In genomic region chr6:161225677-161226004, GRCh38 we compare ENCODE assay signal across 18 cellular contexts. TPM values are rescaled to one million over a fixed set of nuclear protein-coding genes. Genes with fewer than 3 reads are reported as not detected.
DNase-seq lines count a peak whose midpoint lies in the region; ATAC-seq and TF ChIP-seq lines count a peak whose summit lies in the region.
"Had no signal": no experiment of that assay in that cellular context is flagged by ENCODE, and none has a peak within 500 bp of the region (broad histone marks: within the 10 kb centered on the region; RNA-seq: fewer than 3 reads in every experiment).

No MANE protein-coding gene starts in this region.

- intact Hi-C loops in dendritic cell treated with granulocyte-macrophage colony-stimulating factor and Interleukin-4, amounts not matched to agents 40 ng/mL and 50 ng/mL, for 4 days (cut with micrococcal nuclease), result loop anchor here (5.0 kb wide), 3 partner anchors 47 to 142 kb away; partner anchors contain the start of gene AGPAT4

- peak overlapping the region; percentile 94 for H3K27ac Mint-ChIP-seq in T-helper 1 cell treated with Interleukin-12 subunit alpha and Interleukin-12 subunit beta and Interleukin-4 antibody, amounts not matched to agents 30 μg/mL and 1 μg/mL, for 36 hours
- peak overlapping the region; percentile 53 to 91 for H3K27ac Mint-ChIP-seq in T-cell
- H3K27ac Mint-ChIP-seq in dendritic cell treated with granulocyte-macrophage colony-stimulating factor and Interleukin-4, amounts not matched to agents 40 ng/mL and 50 ng/mL, for 4 days, result peak overlapping the region; percentile 91

- no peak for ATAC-seq in T-cell (replicated peaks in 1 of 4)

- no peak for TF ChIP-seq CTCF in retinal pigment epithelial cell (conservative IDR thresholded peaks at IDR 0.05; ENCODE audit: low read depth, low read length)
- no peak for TF ChIP-seq CTCF in foreskin fibroblast (IDR thresholded peaks at IDR 0.05; ENCODE audit: low read depth, low read length)

- POLR2A ChIA-PET in T-cell (lab: Charles Lee), result interaction anchor here in 1 of 2 donors (0.6 kb wide), 1 partner anchor 48 kb away, joined by 3 read pairs; the partner anchor contains the start of gene AGPAT4

- peak overlapping the region; percentile 66 for H3K4me3 Mint-ChIP-seq in T-helper 1 cell treated with Interleukin-12 subunit alpha and Interleukin-12 subunit beta and Interleukin-4 antibody, amounts not matched to agents 30 μg/mL and 1 μg/mL, for 36 hours
- H3K4me3 Mint-ChIP-seq in T-cell, result peak overlapping the region in 1 of 3 donors; percentile 55
- no peak overlapping the region for H3K4me3 Mint-ChIP-seq in dendritic cell treated with granulocyte-macrophage colony-stimulating factor and Interleukin-4, amounts not matched to agents 40 ng/mL and 50 ng/mL, for 4 days

- CTCF ChIA-PET in T-cell (lab: Charles Lee), result interaction anchor here in 1 of 2 donors (1.4 kb wide), 1 partner anchor 18 kb away, joined by 5 read pairs; no protein-coding TSS in a partner anchor

- no peak overlapping the region for H3K4me3 ChIP-seq in retinal pigment epithelial cell (ENCODE audit: low read length)
- no peak overlapping the region for H3K4me3 ChIP-seq in foreskin fibroblast (ENCODE audit: low read depth in 1 of 2, low read length in 2 of 2)
- H3K4me3 ChIP-seq: lower lobe of right lung, pancreas, upper lobe of left lung had no signal

- peaks cover 63% of the 10 kb centered on the region for H3K4me1 Mint-ChIP-seq in T-helper 1 cell treated with Interleukin-12 subunit alpha and Interleukin-12 subunit beta and Interleukin-4 antibody, amounts not matched to agents 30 μg/mL and 1 μg/mL, for 36 hours (ENCODE audit: low read depth)
- peaks cover 33 to 53% (median 40%) of the 10 kb centered on the region in 3 donors for H3K4me1 Mint-ChIP-seq in T-cell
- H3K4me1 Mint-ChIP-seq in dendritic cell treated with granulocyte-macrophage colony-stimulating factor and Interleukin-4, amounts not matched to agents 40 ng/mL and 50 ng/mL, for 4 days (ENCODE audit: low read depth), result peaks cover 72% of the 10 kb centered on the region

- H3K9me3 Mint-ChIP-seq in T-helper 1 cell treated with Interleukin-12 subunit alpha and Interleukin-12 subunit beta and Interleukin-4 antibody, amounts not matched to agents 30 μg/mL and 1 μg/mL, for 36 hours, result peaks cover 5% of the 10 kb centered on the region
- H3K9me3 Mint-ChIP-seq in T-cell, result no peaks in the 10 kb centered on the region
- no peaks in the 10 kb centered on the region for H3K9me3 Mint-ChIP-seq in dendritic cell treated with granulocyte-macrophage colony-stimulating factor and Interleukin-4, amounts not matched to agents 40 ng/mL and 50 ng/mL, for 4 days

- H3K36me3 Mint-ChIP-seq in T-helper 1 cell treated with Interleukin-12 subunit alpha and Interleukin-12 subunit beta and Interleukin-4 antibody, amounts not matched to agents 30 μg/mL and 1 μg/mL, for 36 hours (ENCODE audit: low read depth), result peaks cover 27% of the 10 kb centered on the region
- peaks cover 22% of the 10 kb centered on the region for H3K36me3 Mint-ChIP-seq in T-cell
- peaks cover 35% of the 10 kb centered on the region for H3K36me3 Mint-ChIP-seq in dendritic cell treated with granulocyte-macrophage colony-stimulating factor and Interleukin-4, amounts not matched to agents 40 ng/mL and 50 ng/mL, for 4 days (ENCODE audit: low read depth)

- DNase-seq in T-helper 1 cell (no peak), T-cell (no peak), retinal pigment epithelial cell (ENCODE audit: low read depth) (peak; percentile 79), cerebellum (ENCODE audit: low spot score) (no peak), foreskin fibroblast (no peak), GM19238 (ENCODE audit: insufficient read length, low spot score) (no peak)
- DNase-seq: caudate nucleus; heart right ventricle; lower lobe of right lung; NCI-H1105; NCI-H2081; NCI-H446; pancreas; stimulated activated naive CD4-positive, alpha-beta T cell treated with Interleukin-2 at 50 U/mL for 16 hours; upper lobe of left lung; WERI-Rb-1 had no signal

- no peaks in the 10 kb centered on the region for H3K27me3 Mint-ChIP-seq in T-helper 1 cell treated with Interleukin-12 subunit alpha and Interleukin-12 subunit beta and Interleukin-4 antibody, amounts not matched to agents 30 μg/mL and 1 μg/mL, for 36 hours (ENCODE audit: low read depth)
- no peaks in the 10 kb centered on the region for H3K27me3 Mint-ChIP-seq in T-cell
- H3K27me3 Mint-ChIP-seq in dendritic cell treated with granulocyte-macrophage colony-stimulating factor and Interleukin-4, amounts not matched to agents 40 ng/mL and 50 ng/mL, for 4 days, result no peaks in the 10 kb centered on the region

RNA-seq across cellular contexts. Expression of gene AGPAT4, which starts 48.2 kb away (rescaled TPM):
- total RNA-seq in T-cell, result 10 to 100 TPM in 1 of 5 donors, 1 to 10 TPM in 4; 5.6 to 15.0 (median 6.3) TPM
- 78.3 TPM for total RNA-seq in cerebellum
